ENCODE assay signal across 1 cellular context in the genomic region with DNA sequence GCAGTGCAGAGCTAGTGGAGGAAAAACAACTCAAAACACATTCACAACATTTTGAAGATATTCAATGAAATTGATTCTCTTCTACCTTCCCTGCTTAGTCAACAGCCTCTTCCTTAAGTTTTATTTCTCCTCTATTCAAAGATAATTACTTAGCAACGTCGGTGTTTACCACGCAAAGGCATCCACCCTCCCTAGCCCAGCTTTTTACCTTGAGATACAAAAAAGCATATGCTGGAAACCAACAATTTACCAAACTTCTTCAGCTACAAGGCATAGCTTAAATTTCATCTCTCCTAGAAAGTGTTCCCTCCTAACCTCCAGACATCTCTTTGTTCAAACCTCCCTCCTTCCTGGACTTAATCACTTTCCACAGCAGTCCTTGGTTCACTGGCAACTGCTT.
TF ChIP-seq lines count a peak whose summit lies in the region.

No MANE protein-coding gene starts in this region.

TF ChIP-seq in neural cell, 6 proteins besides CTCF, POLR2A, EP300 and RAD21 (continued from another document):
- TF ChIP-seq, protein P1, sequence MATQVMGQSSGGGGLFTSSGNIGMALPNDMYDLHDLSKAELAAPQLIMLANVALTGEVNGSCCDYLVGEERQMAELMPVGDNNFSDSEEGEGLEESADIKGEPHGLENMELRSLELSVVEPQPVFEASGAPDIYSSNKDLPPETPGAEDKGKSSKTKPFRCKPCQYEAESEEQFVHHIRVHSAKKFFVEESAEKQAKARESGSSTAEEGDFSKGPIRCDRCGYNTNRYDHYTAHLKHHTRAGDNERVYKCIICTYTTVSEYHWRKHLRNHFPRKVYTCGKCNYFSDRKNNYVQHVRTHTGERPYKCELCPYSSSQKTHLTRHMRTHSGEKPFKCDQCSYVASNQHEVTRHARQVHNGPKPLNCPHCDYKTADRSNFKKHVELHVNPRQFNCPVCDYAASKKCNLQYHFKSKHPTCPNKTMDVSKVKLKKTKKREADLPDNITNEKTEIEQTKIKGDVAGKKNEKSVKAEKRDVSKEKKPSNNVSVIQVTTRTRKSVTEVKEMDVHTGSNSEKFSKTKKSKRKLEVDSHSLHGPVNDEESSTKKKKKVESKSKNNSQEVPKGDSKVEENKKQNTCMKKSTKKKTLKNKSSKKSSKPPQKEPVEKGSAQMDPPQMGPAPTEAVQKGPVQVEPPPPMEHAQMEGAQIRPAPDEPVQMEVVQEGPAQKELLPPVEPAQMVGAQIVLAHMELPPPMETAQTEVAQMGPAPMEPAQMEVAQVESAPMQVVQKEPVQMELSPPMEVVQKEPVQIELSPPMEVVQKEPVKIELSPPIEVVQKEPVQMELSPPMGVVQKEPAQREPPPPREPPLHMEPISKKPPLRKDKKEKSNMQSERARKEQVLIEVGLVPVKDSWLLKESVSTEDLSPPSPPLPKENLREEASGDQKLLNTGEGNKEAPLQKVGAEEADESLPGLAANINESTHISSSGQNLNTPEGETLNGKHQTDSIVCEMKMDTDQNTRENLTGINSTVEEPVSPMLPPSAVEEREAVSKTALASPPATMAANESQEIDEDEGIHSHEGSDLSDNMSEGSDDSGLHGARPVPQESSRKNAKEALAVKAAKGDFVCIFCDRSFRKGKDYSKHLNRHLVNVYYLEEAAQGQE (IDR thresholded peaks at IDR 0.05; ENCODE audit: borderline replicate concordance): no peak
